Comparison of ENCODE assay signal across 7 cellular contexts in the genomic region with DNA sequence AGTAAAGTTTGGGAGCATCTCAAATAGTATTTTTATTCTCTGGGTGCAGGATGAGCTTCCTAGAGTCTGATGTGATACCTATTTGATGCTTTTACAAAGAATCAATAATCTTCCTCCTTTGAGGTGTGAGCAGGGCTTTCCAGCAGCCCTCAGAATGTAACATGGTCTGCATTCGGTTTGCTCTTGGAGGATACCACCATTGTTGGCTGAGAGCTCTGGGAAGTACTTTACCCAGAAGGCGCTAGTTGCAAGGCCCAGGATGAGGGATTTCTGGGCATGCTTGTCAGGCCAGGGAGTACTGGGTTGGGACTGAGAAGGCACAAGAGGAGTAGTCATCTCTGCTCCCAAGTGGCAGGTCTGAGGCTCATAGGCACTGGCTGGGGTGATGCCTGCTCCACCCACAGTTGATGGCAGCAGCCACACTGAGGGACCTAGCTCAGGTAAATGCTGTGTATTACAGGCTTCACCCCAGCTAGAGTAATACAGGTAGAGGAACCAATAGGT. TPM values are rescaled to one million over a fixed set of nuclear protein-coding genes. Genes with fewer than 3 reads are reported as not detected.
A peak's percentile ranks its signal among the peaks of the same experiment; 100 is the strongest.
DNase-seq lines count a peak whose midpoint lies in the region; ATAC-seq and TF ChIP-seq lines count a peak whose summit lies in the region.
"Not testable (repeated sequence)": the region's sequence is repeated elsewhere in the genome, so short reads cannot be mapped to it uniquely, and the experiment has no call there.

No MANE protein-coding gene starts in this region.

- ATAC-seq in GM18511 (IDR thresholded peaks at IDR 0.05; ENCODE audit: unreplicated experiment) = peak; percentile 24
- ATAC-seq in HCT116 = peak; percentile 68
- ATAC-seq in HG03575 (IDR thresholded peaks at IDR 0.05; ENCODE audit: extremely low read depth, insufficient number of reproducible peaks, low FRiP score, unreplicated experiment) = peak; percentile 18

- not testable (repeated sequence) for H3K9me2 ChIP-seq in HCT116 (ENCODE audit: insufficient read depth)

- not testable (repeated sequence) for H3K27ac ChIP-seq in HCT116 (ENCODE audit: low read depth, low read length)
- H3K27ac ChIP-seq in neutrophil = peak overlapping the region; percentile 82

- peaks cover 0 to 15% (median 3%) of the 10 kb centered on the region in 5 experiments for H3K9me3 Mint-ChIP-seq in brain

- peaks cover 67% of the 10 kb centered on the region for H3K36me3 Mint-ChIP-seq in brain

- H3K4me2 ChIP-seq in HCT116 (ENCODE audit: low read length) = peak overlapping the region; percentile 83

- intact Hi-C loops in HCT116 (cut with micrococcal nuclease) = not testable (repeated sequence)

- peak overlapping the region; percentile 88; the same call in 1 of the 2 replicates for H3K9ac ChIP-seq in HCT116 (ENCODE audit: low read length)

- peak overlapping the region; percentile 81 to 85; a peak in 3 of 4 replicates for H3K4me3 ChIP-seq in HCT116 (replicated peaks in 1 of 2; ENCODE audit: low read depth in 1 of 2, low read length in 2 of 2)
- peak overlapping the region; percentile 74 for H3K4me3 ChIP-seq in iPS-11a (ENCODE audit: low read depth, low read length)
- peak overlapping the region; percentile 72 to 75 for H3K4me3 ChIP-seq in neutrophil (ENCODE audit: low read depth in 1 of 2, low read length in 1 of 2)

- not testable (repeated sequence) for TF ChIP-seq CTCF in HCT116 (IDR thresholded peaks at IDR 0.05 in 2 of 3, conservative IDR thresholded peaks at IDR 0.05 in 1 of 3; ENCODE audit: borderline replicate concordance in 1 of 3, insufficient read depth in 1 of 3, low read depth in 2 of 3, low read length in 2 of 3); brain (conservative IDR thresholded peaks at IDR 0.05); neutrophil (IDR thresholded peaks at IDR 0.05)

- H3K79me2 ChIP-seq in HCT116 (ENCODE audit: insufficient read depth, low read length) = peaks cover 79% of the 10 kb centered on the region

- not testable (repeated sequence) for H4K20me1 ChIP-seq in HCT116 (ENCODE audit: insufficient read depth)

- CTCF ChIA-PET in HCT116 (lab: Charles Lee) = not testable (repeated sequence)

- H3K27ac Mint-ChIP-seq in brain = peak overlapping the region; percentile 87 to 99 (median 90)

- H3K4me1 ChIP-seq in HCT116 (ENCODE audit: control insufficient read depth in 1 of 2, insufficient read depth in 2 of 2, low read length in 2 of 2) = not testable (repeated sequence)
- H3K4me1 ChIP-seq in neutrophil (ENCODE audit: control insufficient read depth in 1 of 2, insufficient read depth in 1 of 2, low read depth in 1 of 2, low read length in 1 of 2) = peaks cover 25 to 38% of the 10 kb centered on the region in 2 experiments

- peaks cover 12% of the 10 kb centered on the region for H3K27me3 Mint-ChIP-seq in brain

- peaks cover 26% of the 10 kb centered on the region for H3K4me1 Mint-ChIP-seq in brain

- H3K9me3 ChIP-seq in HCT116 (ENCODE audit: control insufficient read depth in 1 of 2, insufficient read depth in 1 of 2, low read depth in 1 of 2, low read length in 2 of 2); neutrophil: not testable (repeated sequence)

- not testable (repeated sequence) for TF ChIP-seq RAD21 in HCT116 (IDR thresholded peaks at IDR 0.05; ENCODE audit: low read depth)

- RAD21 ChIA-PET in HCT116 (lab: Charles Lee; ENCODE audit: low non-redundant PET in 1 of 2, low total read pairs in 2 of 2, uncharacterized antibody in 2 of 2, unreplicated experiment in 2 of 2) = not testable (repeated sequence)

- not testable (repeated sequence) for TF ChIP-seq POLR2A in HCT116 (IDR thresholded peaks at IDR 0.05; ENCODE audit: borderline replicate concordance, extremely low read depth, insufficient read depth, insufficient read length)

- POLR2A ChIA-PET in HCT116 (lab: Charles Lee) = not testable (repeated sequence)

- peak overlapping the region; percentile 91 to 96 (median 93) for H3K4me3 Mint-ChIP-seq in brain

- H2AFZ ChIP-seq in HCT116 (ENCODE audit: low read depth, low read length, poor library complexity, severe bottlenecking) = not testable (repeated sequence)

- DNase-seq in HCT116 (ENCODE audit: low read depth, low spot score) = not testable (repeated sequence)
- peak; percentile 33 for DNase-seq in UCSD-AML1 (lab: John Stamatoyannopoulos, UW; ENCODE audit: unreplicated experiment)

- not testable (repeated sequence) for H3K36me3 ChIP-seq in HCT116 (ENCODE audit: control insufficient read depth in 1 of 2, insufficient read depth in 2 of 2, low read length in 2 of 2); neutrophil

- not testable (repeated sequence) for BruUV-seq in HCT116 (replicated peaks; lab: Mats Ljungman, UMichigan)

- H3K27me3 ChIP-seq in HCT116 (ENCODE audit: insufficient read depth, low read length); neutrophil: not testable (repeated sequence)

RNA-seq across cellular contexts. Expression of gene ZNF587, which starts 0.4 kb away (rescaled TPM):
- 25.9 TPM for total RNA-seq in HCT116 (2021; ENCODE audit: unreplicated experiment)
- 6.5 and 9.4 TPM in 2 replicates for polyA plus RNA-seq in HCT116 (2012)
- polyA plus RNA-seq in brain (ENCODE audit: insufficient read depth, low read depth, low replicate concordance) = 4.5 TPM

RNA-seq across cellular contexts. Expression of gene ZNF587B, which starts 19.1 kb away (rescaled TPM):
- total RNA-seq in HCT116 (2021; ENCODE audit: unreplicated experiment) = 14.1 TPM
- 4.0 and 4.2 TPM in 2 replicates for polyA plus RNA-seq in HCT116 (2012)
- polyA plus RNA-seq in brain (ENCODE audit: insufficient read depth, low read depth, low replicate concordance) = 0.59 TPM

RNA-seq across cellular contexts. Expression of gene ZNF552, which starts 34.5 kb away (rescaled TPM):
- 7.1 TPM for total RNA-seq in HCT116 (2021; ENCODE audit: unreplicated experiment)
- polyA plus RNA-seq in HCT116 (2012) = 3.5 and 4.0 TPM in 2 replicates
- polyA plus RNA-seq in brain (ENCODE audit: insufficient read depth, low read depth, low replicate concordance) = 1.1 TPM

RNA-seq across cellular contexts. Expression of gene ZNF814, which starts 39.6 kb away (rescaled TPM):
- total RNA-seq in HCT116 (2021; ENCODE audit: unreplicated experiment) = 2.5 TPM
- polyA plus RNA-seq in HCT116 (2012) = 3.5 and 4.4 TPM in 2 replicates
- polyA plus RNA-seq in brain (ENCODE audit: insufficient read depth, low read depth, low replicate concordance) = 4.4 TPM

Comparison
In these comparisons a context has a peak if more than half of its experiments do, and no peak if none do; other contexts are left out.
1. ATAC-seq: peak in every context shown above with its lines; median percentile 68 in HCT116; 24 in GM18511; 18 in HG03575.